Comparison of ENCODE assay signal across 10 cellular contexts in genomic region chr1:226989081-226989747, GRCh38. TPM values are rescaled to one million over a fixed set of nuclear protein-coding genes. Genes with fewer than 3 reads are reported as not detected.
DNase-seq lines count a peak whose midpoint lies in the region; ATAC-seq and TF ChIP-seq lines count a peak whose summit lies in the region.
"Had no signal": no experiment of that assay in that cellular context is flagged by ENCODE, and none has a peak within 500 bp of the region (broad histone marks: within the 10 kb centered on the region; RNA-seq: fewer than 3 reads in every experiment).

No MANE protein-coding gene starts in this region.

- H3K79me2 ChIP-seq in H9 (ENCODE audit: insufficient read depth, low read length) (no peaks in the 10 kb centered on the region), hepatocyte (no peaks in the 10 kb centered on the region)

- H2AK5ac ChIP-seq in H9 (ENCODE audit: insufficient read length, low read length): no peak overlapping the region

- intact Hi-C loops in activated CD8-positive, alpha-beta T cell treated with anti-CD3 and anti-CD28 coated beads for 36 hours (cut with micrococcal nuclease): no loop called here

- no peak for DNase-seq in H9
- no peak for DNase-seq in activated CD8-positive, alpha-beta T cell treated with anti-CD3 and anti-CD28 coated beads for 36 hours
- DNase-seq in hepatocyte (ENCODE audit: low spot score): no peak
- DNase-seq in SHP77 treated with DMSO at 0.1 percent for 48 hours (lab: John Stamatoyannopoulos, UW): no peak
- DNase-seq in NCI-H1105 treated with DMSO at 0.1 percent for 48 hours (lab: John Stamatoyannopoulos, UW): no peak
- DNase-seq: activated T-cell treated with anti-CD3 and anti-CD28 coated beads for 4 hours, kidney had no signal

- no peaks in the 10 kb centered on the region for H3K4me1 ChIP-seq in H9 (ENCODE audit: insufficient read depth, low read length)
- peaks cover 37% of the 10 kb centered on the region for H3K4me1 ChIP-seq in hepatocyte (ENCODE audit: insufficient read depth)
- H3K4me1 ChIP-seq: SJSA1 had no signal

- H3K79me1 ChIP-seq in H9 (ENCODE audit: insufficient read depth, low read depth, low read length, poor library complexity, severe bottlenecking): no peaks in the 10 kb centered on the region

- no peak overlapping the region for H2BK15ac ChIP-seq in H9 (ENCODE audit: low read depth, low read length)

- no peaks in the 10 kb centered on the region for H3K36me3 ChIP-seq in hepatocyte (replicated peaks; ENCODE audit: insufficient read depth, low read depth)

- H3K4me3 ChIP-seq in hepatocyte: no peak overlapping the region
- H3K4me3 ChIP-seq: SJSA1 had no signal

- H4K8ac ChIP-seq in H9 (replicated peaks; ENCODE audit: insufficient read length, low read depth, low read length): no peak overlapping the region

- H3K56ac ChIP-seq in H9 (ENCODE audit: insufficient read length, low read depth, low read length): no peak overlapping the region

- H3K9me3 ChIP-seq in H9 (ENCODE audit: control insufficient read depth, low read depth, low read length) (no peaks in the 10 kb centered on the region), hepatocyte (ENCODE audit: low read depth) (no peaks in the 10 kb centered on the region)
- H3K9me3 ChIP-seq: SJSA1 had no signal

- H3K14ac ChIP-seq in H9 (ENCODE audit: insufficient read depth, low read length): no peak overlapping the region

- H3K27me3 Mint-ChIP-seq in H9 (ENCODE audit: low read depth): no peaks in the 10 kb centered on the region
- H3K27me3 Mint-ChIP-seq in activated CD8-positive, alpha-beta T cell treated with anti-CD3 and anti-CD28 coated beads for 36 hours: no peaks in the 10 kb centered on the region
- no peaks in the 10 kb centered on the region for H3K27me3 Mint-ChIP-seq in stimulated activated memory B cell treated with anti-CD40 and anti-IgM and Interleukin-4, amounts not matched to agents 10 μg/mL and 1 μg/mL and 100 μg/mL, for 72 hours

- H3K27me3 ChIP-seq in H9 (ENCODE audit: insufficient read depth, low read length) (no peaks in the 10 kb centered on the region), hepatocyte (no peaks in the 10 kb centered on the region)
- H3K27me3 ChIP-seq: SJSA1 had no signal

- no peak overlapping the region for H3T11ph ChIP-seq in H9 (ENCODE audit: low read length)

- H2BK5ac ChIP-seq in H9 (ENCODE audit: insufficient read length, low read length): no peak overlapping the region

- CTCF ChIA-PET in activated CD8-positive, alpha-beta T cell treated with anti-CD3 and anti-CD28 coated beads for 36 hours (lab: Charles Lee): no interaction called here

- H3K27ac ChIP-seq in H9 (ENCODE audit: insufficient read length, low read depth, low read length) (no peak overlapping the region), hepatocyte (peak overlapping the region; percentile 62)
- H3K27ac ChIP-seq: SJSA1 had no signal

- H2BK120ac ChIP-seq in H9 (ENCODE audit: low read depth, low read length, poor library complexity, severe bottlenecking): no peak overlapping the region

- POLR2A ChIA-PET in activated CD8-positive, alpha-beta T cell treated with anti-CD3 and anti-CD28 coated beads for 36 hours (lab: Charles Lee): interaction anchor here (2.0 kb wide), 1 partner anchor 50 kb away, joined by 7 read pairs; the partner anchor contains the start of gene COQ8A

- H3K4me2 ChIP-seq in H9 (ENCODE audit: insufficient read depth, insufficient read length, low read length) (no peak overlapping the region), hepatocyte (peak overlapping the region; percentile 19)

- no peak for ATAC-seq in activated CD8-positive, alpha-beta T cell treated with anti-CD3 and anti-CD28 coated beads for 36 hours
- no peak for ATAC-seq in stimulated activated memory B cell treated with anti-CD40 and anti-IgM and Interleukin-4, amounts not matched to agents 10 μg/mL and 1 μg/mL and 100 μg/mL, for 72 hours
- ATAC-seq in GM21381 (IDR thresholded peaks at IDR 0.05; ENCODE audit: unreplicated experiment): no peak

- H3K18ac ChIP-seq in H9 (ENCODE audit: insufficient read length, low read depth, low read length): no peak overlapping the region

- H3K36me3 Mint-ChIP-seq in H9 (ENCODE audit: insufficient read depth in 1 of 3, low read depth in 3 of 3): peaks cover 7 to 26% (median 21%) of the 10 kb centered on the region in 3 experiments
- H3K36me3 Mint-ChIP-seq in activated CD8-positive, alpha-beta T cell treated with anti-CD3 and anti-CD28 coated beads for 36 hours (ENCODE audit: low read depth): peaks cover 7% of the 10 kb centered on the region
- H3K36me3 Mint-ChIP-seq in stimulated activated memory B cell treated with anti-CD40 and anti-IgM and Interleukin-4, amounts not matched to agents 10 μg/mL and 1 μg/mL and 100 μg/mL, for 72 hours: peaks cover 33% of the 10 kb centered on the region

- no peak overlapping the region for H4K91ac ChIP-seq in H9 (ENCODE audit: insufficient read length, low read depth, low read length)

- H3K23ac ChIP-seq in H9 (ENCODE audit: insufficient read length, low read depth, low read length): no peak overlapping the region

- peaks cover 19 to 50% of the 10 kb centered on the region in 2 experiments for H3K4me1 Mint-ChIP-seq in H9
- H3K4me1 Mint-ChIP-seq in activated CD8-positive, alpha-beta T cell treated with anti-CD3 and anti-CD28 coated beads for 36 hours (ENCODE audit: low read depth): peaks cover 24% of the 10 kb centered on the region
- peaks cover 22% of the 10 kb centered on the region for H3K4me1 Mint-ChIP-seq in stimulated activated memory B cell treated with anti-CD40 and anti-IgM and Interleukin-4, amounts not matched to agents 10 μg/mL and 1 μg/mL and 100 μg/mL, for 72 hours

- H2BK12ac ChIP-seq in H9 (ENCODE audit: insufficient read length, low read depth, low read length): no peak overlapping the region

- H3K9me2 ChIP-seq in hepatocyte (replicated peaks; ENCODE audit: insufficient read depth): no peaks in the 10 kb centered on the region

- TF ChIP-seq CTCF in H9 (conservative IDR thresholded peaks at IDR 0.05) (no peak), hepatocyte (IDR thresholded peaks at IDR 0.05; ENCODE audit: poor library complexity) (no peak)
- no peak for TF ChIP-seq CTCF in activated CD8-positive, alpha-beta T cell treated with anti-CD3 and anti-CD28 coated beads for 36 hours (IDR thresholded peaks at IDR 0.05)

- H3K27ac Mint-ChIP-seq in H9: peak overlapping the region in 2 of 3 experiments; percentile 76 to 79; a peak in 3 of 7 replicates
- peak overlapping the region; percentile 87 for H3K27ac Mint-ChIP-seq in activated CD8-positive, alpha-beta T cell treated with anti-CD3 and anti-CD28 coated beads for 36 hours
- H3K27ac Mint-ChIP-seq in stimulated activated memory B cell treated with anti-CD40 and anti-IgM and Interleukin-4, amounts not matched to agents 10 μg/mL and 1 μg/mL and 100 μg/mL, for 72 hours: peak overlapping the region; percentile 81

- no peaks in the 10 kb centered on the region for H4K20me1 ChIP-seq in H9 (ENCODE audit: control insufficient read depth, insufficient read depth, insufficient read length)
- no peaks in the 10 kb centered on the region for H4K20me1 ChIP-seq in hepatocyte (ENCODE audit: insufficient read depth, poor library complexity, severe bottlenecking)

- H3K9ac ChIP-seq in H9 (ENCODE audit: extremely low read depth, insufficient read length, low read length): no peak overlapping the region

- no peak overlapping the region for H3K4me3 Mint-ChIP-seq in H9
- H3K4me3 Mint-ChIP-seq in activated CD8-positive, alpha-beta T cell treated with anti-CD3 and anti-CD28 coated beads for 36 hours: no peak overlapping the region
- H3K4me3 Mint-ChIP-seq in stimulated activated memory B cell treated with anti-CD40 and anti-IgM and Interleukin-4, amounts not matched to agents 10 μg/mL and 1 μg/mL and 100 μg/mL, for 72 hours: peak overlapping the region; percentile 28

- H2BK20ac ChIP-seq in H9 (ENCODE audit: low read depth, low read length, poor library complexity, severe bottlenecking): no peak overlapping the region

- H4K5ac ChIP-seq in H9 (ENCODE audit: insufficient read length, low read depth, low read length): no peak overlapping the region

- H3K23me2 ChIP-seq in H9 (ENCODE audit: insufficient read length, low read depth, low read length, poor library complexity, severe bottlenecking): no peaks in the 10 kb centered on the region

- H2AFZ ChIP-seq in H9 (ENCODE audit: low read length) (no peak overlapping the region), hepatocyte (no peak overlapping the region)

- H3K4ac ChIP-seq in H9 (ENCODE audit: low read depth, low read length): no peak overlapping the region

- no peaks in the 10 kb centered on the region for H3K9me3 Mint-ChIP-seq in H9
- no peaks in the 10 kb centered on the region for H3K9me3 Mint-ChIP-seq in activated CD8-positive, alpha-beta T cell treated with anti-CD3 and anti-CD28 coated beads for 36 hours
- H3K9me3 Mint-ChIP-seq in stimulated activated memory B cell treated with anti-CD40 and anti-IgM and Interleukin-4, amounts not matched to agents 10 μg/mL and 1 μg/mL and 100 μg/mL, for 72 hours: no peaks in the 10 kb centered on the region

- WGBS in H9 (ENCODE audit: extremely low coverage, insufficient read length, low lambda C conversion rate): no CpG with 5 or more reads among the region's 11 CpGs
- WGBS in hepatocyte (ENCODE audit: low lambda C conversion rate, missing lambda C conversion rate): 73% methylated on average over 11 of the region's 11 CpGs

RNA-seq across cellular contexts. Expression of gene COQ8A, which starts 49.1 kb away (rescaled TPM):
- total RNA-seq in H9 (2021): 25.8 and 26.0 TPM in 2 replicates
- 10 to 100 TPM; 25.3 to 27.2 TPM for total RNA-seq in activated CD8-positive, alpha-beta T cell treated with anti-CD3 and anti-CD28 coated beads for 36 hours
- 20.7 and 22.9 TPM in 2 replicates for total RNA-seq in hepatocyte
- polyA plus RNA-seq in hepatocyte: 19.2 and 26.4 TPM in 2 replicates
